Comparison of ENCODE assay signal across 8 cellular contexts in genomic region chr6:42142118-42142835, GRCh38. TPM values are rescaled to one million over a fixed set of nuclear protein-coding genes. Genes with fewer than 3 reads are reported as not detected.
DNase-seq lines count a peak whose midpoint lies in the region; ATAC-seq and TF ChIP-seq lines count a peak whose summit lies in the region.

Gene C6orf132 (minus strand): TSS chr6:42142620. CDS start chr6:42142444, 176 bp downstream.

- H3K4me3 ChIP-seq in AG04450 (ENCODE audit: low read depth, low read length) (peak within 1 kb of the TSS; percentile 64), HUES6 (ENCODE audit: low read depth, low read length) (peak within 1 kb of the TSS; percentile 96), astrocyte of the spinal cord (ENCODE audit: low read depth, low read length) (peak within 1 kb of the TSS; percentile 54), stomach (peak within 1 kb of the TSS; percentile 42 to 61 (median 50))

- H3K27ac ChIP-seq in AG04450 (ENCODE audit: low read depth, low read length) (peak within 1 kb of the TSS; percentile 97), HUES6 (ENCODE audit: low read depth, low read length) (peak within 1 kb of the TSS; percentile 85), stomach (peak within 1 kb of the TSS; percentile 87 to 98 (median 89))

- no peaks in the 10 kb centered on the region; the same call in 1 of the 2 replicates for H3K9me3 ChIP-seq in AG04450 (ENCODE audit: control insufficient read depth, insufficient read depth, low read length)
- no peaks in the 10 kb centered on the region for H3K9me3 ChIP-seq in HUES6 (ENCODE audit: control insufficient read depth, insufficient read depth, low read depth, low read length)
- no peaks in the 10 kb centered on the region for H3K9me3 ChIP-seq in stomach

- H3K4me1 ChIP-seq in HUES6 (ENCODE audit: control insufficient read depth, insufficient read depth, low read length) (peaks cover 46% of the 10 kb centered on the region), stomach (peaks cover 11 to 43% (median 35%) of the 10 kb centered on the region in 4 donors)

- no peaks in the 10 kb centered on the region for H3K27me3 ChIP-seq in AG04450 (ENCODE audit: control insufficient read depth, insufficient read depth, low read length)
- H3K27me3 ChIP-seq in HUES6 (ENCODE audit: control insufficient read depth, insufficient read depth, low read length), result no peaks in the 10 kb centered on the region; the same call in 1 of the 2 replicates
- peaks cover 0 to 32% (median 13%) of the 10 kb centered on the region in 3 donors for H3K27me3 ChIP-seq in stomach

- intact Hi-C loops in stomach (cut with DNase I; ENCODE audit: low total_unique reads), result no loop called here

- WGBS in stomach, 5 donors, result 2% methylated on average over 33 to 60 of the region's 60 CpGs

- ATAC-seq in GM21526 (IDR thresholded peaks at IDR 0.05; ENCODE audit: low FRiP score, unreplicated experiment), result no peak

- POLR2A ChIA-PET in AG04450 (lab: Yijun Ruan, JAX), result interaction anchor here (0.6 to 1.1 kb wide), 2 partner anchors 22 to 101 kb away, joined by 3 to 6 read pairs; no protein-coding TSS in a partner anchor

- no peak for TF ChIP-seq CTCF in AG04450 (IDR thresholded peaks at IDR 0.05; ENCODE audit: low read depth, low read length)
- TF ChIP-seq CTCF in astrocyte of the spinal cord (IDR thresholded peaks at IDR 0.05; ENCODE audit: low read depth, low read length), result no peak
- no peak for TF ChIP-seq CTCF in stomach (IDR thresholded peaks at IDR 0.05)

- in situ Hi-C loops in astrocyte of the spinal cord (cut with HindIII; ENCODE audit: low sequenced_read_pairs), result no loop called here

- peak within 1 kb of the TSS; percentile 85 for H3K9ac ChIP-seq in HUES6 (ENCODE audit: low read length)

- CTCF ChIA-PET in AG04450 (lab: Charles Lee), result interaction anchor here (0.8 to 1.0 kb wide), 2 partner anchors 38 to 72 kb away, joined by 3 to 4 read pairs; no protein-coding TSS in a partner anchor

- TF ChIP-seq POLR2A in stomach (IDR thresholded peaks at IDR 0.05), result peak in 1 of 4 donors; percentile 89

- TF ChIP-seq EP300 in stomach (IDR thresholded peaks at IDR 0.05), result no peak

- DNase-seq in AG04450 (ENCODE audit: low read depth, low spot score), result no peak
- peak; percentile 23 for DNase-seq in astrocyte of the spinal cord (ENCODE audit: low read depth, low spot score)
- DNase-seq in iris pigment epithelial cell (ENCODE audit: low read depth), result peak; percentile 63
- peak; percentile 91 for DNase-seq in stomach
- DNase-seq in NCI-H524 treated with DMSO at 0.1 percent for 48 hours (lab: John Stamatoyannopoulos, UW), result no peak
- DNase-seq in SIG-M5 (lab: John Stamatoyannopoulos, UW), result no peak

- H3K36me3 ChIP-seq in HUES6 (ENCODE audit: control insufficient read depth, insufficient read depth, low read length), result no peaks in the 10 kb centered on the region
- H3K36me3 ChIP-seq in stomach, result no peaks in the 10 kb centered on the region

RNA-seq across cellular contexts. Expression of gene C6orf132, which starts in this region (rescaled TPM):
- 0.68 and 1.1 TPM in 2 replicates for polyA plus RNA-seq in AG04450 (2011; rRNA removed)
- polyA minus RNA-seq in AG04450 (2011; rRNA and poly(A)+ RNA removed), result 0.52 and 1.2 TPM in 2 replicates
- 10 to 100 TPM; 27.4 to 81.7 (median 69.0) TPM for total RNA-seq in stomach
- polyA plus RNA-seq in stomach, result 10 to 100 TPM; 40.5 to 99.2 (median 86.6) TPM

Comparison
In these comparisons a context has a peak if more than half of its experiments do, and no peak if none do; other contexts are left out.
1. RNA of gene C6orf132 (polyA plus RNA-seq): 40.5 to 99.2 TPM in stomach; 0.68 to 1.1 TPM in AG04450; every median in the first group is over 10 times any median in the second.
2. DNase-seq: peak in astrocyte of the spinal cord (single experiment), iris pigment epithelial cell (single experiment) and stomach (single experiment); none in AG04450 (single experiment), NCI-H524 treated with DMSO at 0.1 percent for 48 hours (single experiment) and SIG-M5 (single experiment).
3. Peak in every context shown above with its lines, with median percentiles within 50 percentile points of each other: H3K27ac ChIP-seq and H3K4me3 ChIP-seq.